In genomic region chr6:29792123-29793035, GRCh38 we compare ENCODE assay signal across 8 cellular contexts. TPM values are rescaled to one million over a fixed set of nuclear protein-coding genes. Genes with fewer than 3 reads are reported as not detected.
DNase-seq lines count a peak whose midpoint lies in the region; ATAC-seq and TF ChIP-seq lines count a peak whose summit lies in the region.

No MANE protein-coding gene starts in this region.

- peak overlapping the region; percentile 81 for H3K4me3 ChIP-seq in HUES6 (ENCODE audit: low read depth, low read length)
- peak overlapping the region; percentile 57 for H3K4me3 ChIP-seq in fibroblast of mammary gland (ENCODE audit: control insufficient read depth, low read depth, low read length)

- H3K4me1 ChIP-seq in HUES6 (ENCODE audit: control insufficient read depth, insufficient read depth, low read length), result peaks cover 6% of the 10 kb centered on the region

- peak; percentile 95 to 98 for ATAC-seq in natural killer cell treated with Interleukin-12 subunit alpha and Interleukin-12 subunit beta and Interleukin-15 and Interleukin-18, amount 100 ng/mL, for 72 hours
- ATAC-seq in HG03565 (IDR thresholded peaks at IDR 0.05; ENCODE audit: unreplicated experiment), result no peak

- peaks cover 14 to 16% of the 10 kb centered on the region in 2 donors for H3K4me1 Mint-ChIP-seq in natural killer cell treated with Interleukin-12 subunit alpha and Interleukin-12 subunit beta and Interleukin-15 and Interleukin-18, amount 100 ng/mL, for 72 hours (ENCODE audit: low read depth in 2 of 2)

- peak overlapping the region; percentile 80 for H3K4me3 Mint-ChIP-seq in natural killer cell treated with Interleukin-12 subunit alpha and Interleukin-12 subunit beta and Interleukin-15 and Interleukin-18, amount 100 ng/mL, for 72 hours

- no peak overlapping the region for H3K27ac ChIP-seq in HUES6 (ENCODE audit: low read depth, low read length)

- peaks cover 67% of the 10 kb centered on the region for H3K27me3 ChIP-seq in HUES6 (ENCODE audit: control insufficient read depth, insufficient read depth, low read length)

- DNase-seq in AG20443 (ENCODE audit: low spot score), result peak; percentile 75
- DNase-seq in activated T-cell treated with anti-CD3 and anti-CD28 coated beads, Interleukin-2, amount 50 U/mL, for 48 hours, result peak; percentile 79 to 83
- peak; percentile 16 for DNase-seq in fibroblast of mammary gland (ENCODE audit: low read depth)
- peak; percentile 71 for DNase-seq in natural killer cell treated with Interleukin-12 subunit alpha and Interleukin-12 subunit beta and Interleukin-15 and Interleukin-18, amount 100 ng/mL, for 72 hours (ENCODE audit: low spot score)
- DNase-seq in stimulated activated naive CD4-positive, alpha-beta T cell (lab: John Stamatoyannopoulos, UW), result peak; percentile 54 to 81 (median 78)
- DNase-seq in NCI-H526 treated with DMSO at 0.1 percent for 48 hours (lab: John Stamatoyannopoulos, UW), result no peak

- H3K9me3 Mint-ChIP-seq in natural killer cell treated with Interleukin-12 subunit alpha and Interleukin-12 subunit beta and Interleukin-15 and Interleukin-18, amount 100 ng/mL, for 72 hours, result peaks cover 4% of the 10 kb centered on the region

- peak overlapping the region; percentile 45 for H3K9ac ChIP-seq in HUES6 (ENCODE audit: low read length)

- peak; percentile 43 for TF ChIP-seq CTCF in fibroblast of mammary gland (conservative IDR thresholded peaks at IDR 0.05; ENCODE audit: control insufficient read depth, insufficient read depth, low read depth, low read length)

- H3K36me3 ChIP-seq in HUES6 (ENCODE audit: control insufficient read depth, insufficient read depth, low read length), result no peaks in the 10 kb centered on the region

- H3K27ac Mint-ChIP-seq in natural killer cell treated with Interleukin-12 subunit alpha and Interleukin-12 subunit beta and Interleukin-15 and Interleukin-18, amount 100 ng/mL, for 72 hours, result peak overlapping the region; percentile 39 to 79

- peaks cover 7% of the 10 kb centered on the region for H3K9me3 ChIP-seq in HUES6 (ENCODE audit: control insufficient read depth, insufficient read depth, low read depth, low read length)

- peaks cover 4% of the 10 kb centered on the region for H3K36me3 Mint-ChIP-seq in natural killer cell treated with Interleukin-12 subunit alpha and Interleukin-12 subunit beta and Interleukin-15 and Interleukin-18, amount 100 ng/mL, for 72 hours

- H3K27me3 Mint-ChIP-seq in natural killer cell treated with Interleukin-12 subunit alpha and Interleukin-12 subunit beta and Interleukin-15 and Interleukin-18, amount 100 ng/mL, for 72 hours, result peaks cover 32 to 34% of the 10 kb centered on the region in 2 donors

RNA-seq across cellular contexts. Expression of gene HLA-G, which starts 35.2 kb away (rescaled TPM):
- total RNA-seq in natural killer cell treated with Interleukin-12 subunit alpha and Interleukin-12 subunit beta and Interleukin-15 and Interleukin-18, amount 100 ng/mL, for 72 hours, result 1 to 10 TPM; 2.8 to 3.3 TPM
